Comparison of ENCODE assay signal across 19 cellular contexts in the genomic region with DNA sequence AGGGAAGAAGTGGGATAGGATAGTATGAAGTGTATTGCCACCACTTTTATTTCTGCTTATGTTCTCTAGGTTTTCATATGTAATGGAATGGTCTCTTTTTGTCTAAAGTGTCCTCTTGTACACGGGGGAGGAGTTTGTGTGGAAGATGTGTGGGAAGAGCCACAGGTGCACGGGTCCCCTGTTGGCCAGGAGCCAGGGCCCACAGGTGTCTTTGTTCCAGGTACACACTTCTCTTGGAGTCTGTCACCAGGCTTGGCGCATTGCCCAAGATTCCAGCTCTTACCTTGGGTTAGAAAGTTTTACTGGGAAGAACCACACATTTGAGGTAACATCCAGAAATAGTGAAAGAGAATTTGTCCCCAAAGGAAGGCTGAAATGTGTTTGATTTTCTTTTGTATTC. TPM values are rescaled to one million over a fixed set of nuclear protein-coding genes. Genes with fewer than 3 reads are reported as not detected.
DNase-seq lines count a peak whose midpoint lies in the region; ATAC-seq and TF ChIP-seq lines count a peak whose summit lies in the region.
"Had no signal": no experiment of that assay in that cellular context is flagged by ENCODE, and none has a peak within 500 bp of the region (broad histone marks: within the 10 kb centered on the region; RNA-seq: fewer than 3 reads in every experiment).

No MANE protein-coding gene starts in this region.

- peaks cover 38% of the 10 kb centered on the region for H3K36me3 Mint-ChIP-seq in central memory CD8-positive, alpha-beta T cell (ENCODE audit: insufficient read depth)
- H3K36me3 Mint-ChIP-seq in stimulated activated effector memory CD8-positive, alpha-beta T cell treated with anti-CD3 and anti-CD28 coated beads, Interleukin-12 subunit alpha, Interleukin-12 subunit beta, amount 100 ng/mL, for 72 hours: peaks cover 94% of the 10 kb centered on the region
- no peaks in the 10 kb centered on the region for H3K36me3 Mint-ChIP-seq in type B pancreatic cell

- H3K4me1 Mint-ChIP-seq in central memory CD8-positive, alpha-beta T cell: peaks cover 96% of the 10 kb centered on the region
- H3K4me1 Mint-ChIP-seq in stimulated activated effector memory CD8-positive, alpha-beta T cell treated with anti-CD3 and anti-CD28 coated beads, Interleukin-12 subunit alpha, Interleukin-12 subunit beta, amount 100 ng/mL, for 72 hours: peaks cover 95% of the 10 kb centered on the region
- H3K4me1 Mint-ChIP-seq in type B pancreatic cell (ENCODE audit: unreplicated experiment): no peaks in the 10 kb centered on the region
- H3K4me1 Mint-ChIP-seq: nephron had no signal

- no peaks in the 10 kb centered on the region for H3K27me3 Mint-ChIP-seq in central memory CD8-positive, alpha-beta T cell
- H3K27me3 Mint-ChIP-seq in type B pancreatic cell: peaks cover 6% of the 10 kb centered on the region
- H3K27me3 Mint-ChIP-seq: activated CD4-positive, alpha-beta T cell treated with anti-CD3 and anti-CD28 coated beads, Interleukin-2, amount 10 ng/mL, durations not matched to agents 7 days and 5 days; activated naive CD4-positive, alpha-beta T cell treated with anti-CD3 and anti-CD28 coated beads, Interleukin-2, amount 50 U/mL, for 24 hours had no signal

- peak overlapping the region; percentile 54 for H3K27ac Mint-ChIP-seq in central memory CD8-positive, alpha-beta T cell (ENCODE audit: low read depth)
- H3K27ac Mint-ChIP-seq in stimulated activated effector memory CD8-positive, alpha-beta T cell treated with anti-CD3 and anti-CD28 coated beads, Interleukin-12 subunit alpha, Interleukin-12 subunit beta, amount 100 ng/mL, for 72 hours: no peak overlapping the region
- H3K27ac Mint-ChIP-seq in type B pancreatic cell: no peak overlapping the region
- H3K27ac Mint-ChIP-seq: activated CD4-positive, alpha-beta T cell treated with anti-CD3 and anti-CD28 coated beads, Interleukin-2, amount 10 ng/mL, durations not matched to agents 7 days and 5 days; activated naive CD4-positive, alpha-beta T cell treated with anti-CD3 and anti-CD28 coated beads, Interleukin-2, amount 50 U/mL, for 24 hours; GM23338; nephron; stimulated activated naive CD8-positive, alpha-beta T cell treated with anti-CD3 and anti-CD28 coated beads, Interleukin-15, amount 100 ng/mL, for 72 hours had no signal

- no peaks in the 10 kb centered on the region for H3K9me3 Mint-ChIP-seq in central memory CD8-positive, alpha-beta T cell
- no peaks in the 10 kb centered on the region for H3K9me3 Mint-ChIP-seq in stimulated activated effector memory CD8-positive, alpha-beta T cell treated with anti-CD3 and anti-CD28 coated beads, Interleukin-12 subunit alpha, Interleukin-12 subunit beta, amount 100 ng/mL, for 72 hours
- H3K9me3 Mint-ChIP-seq in type B pancreatic cell: no peaks in the 10 kb centered on the region
- H3K9me3 Mint-ChIP-seq: activated CD4-positive, alpha-beta T cell treated with anti-CD3 and anti-CD28 coated beads, Interleukin-2, amount 10 ng/mL, durations not matched to agents 7 days and 5 days; activated naive CD4-positive, alpha-beta T cell treated with anti-CD3 and anti-CD28 coated beads, Interleukin-2, amount 50 U/mL, for 24 hours; GM23338; nephron; stimulated activated naive CD8-positive, alpha-beta T cell treated with anti-CD3 and anti-CD28 coated beads, Interleukin-15, amount 100 ng/mL, for 72 hours had no signal

- ATAC-seq in central memory CD8-positive, alpha-beta T cell (replicated peaks; ENCODE audit: extremely low read depth, poor library complexity, severe bottlenecking): no peak
- no peak for ATAC-seq in stimulated activated effector memory CD8-positive, alpha-beta T cell treated with anti-CD3 and anti-CD28 coated beads, Interleukin-12 subunit alpha, Interleukin-12 subunit beta, amount 100 ng/mL, for 72 hours
- ATAC-seq: GM23338 had no signal

- peak; percentile 38 for DNase-seq in NCI-H2171 treated with DMSO at 0.1 percent for 48 hours (lab: John Stamatoyannopoulos, UW)
- DNase-seq in NCI-H2171 (lab: John Stamatoyannopoulos, UW): no peak
- peak; percentile 71 to 87 for DNase-seq in NCI-H187 (lab: John Stamatoyannopoulos, UW)
- DNase-seq in central memory CD8-positive, alpha-beta T cell (ENCODE audit: low spot score in 2 of 2): no peak
- DNase-seq in stimulated activated effector memory CD8-positive, alpha-beta T cell treated with anti-CD3 and anti-CD28 coated beads, Interleukin-12 subunit alpha, Interleukin-12 subunit beta, amount 100 ng/mL, for 72 hours (ENCODE audit: low spot score in 2 of 2): no peak
- DNase-seq in A172 (ENCODE audit: low spot score): no peak
- DNase-seq in stimulated activated CD4-positive, alpha-beta T cell treated with anti-CD3 and anti-CD28 coated beads, Interleukin-12 subunit alpha, Interleukin-12 subunit beta, amount 100 ng/mL, for 4 hours: no peak
- DNase-seq in type B pancreatic cell (ENCODE audit: extremely low spot score, unreplicated experiment): no peak
- DNase-seq: ACHN; activated CD4-positive, alpha-beta T cell treated with anti-CD3 and anti-CD28 coated beads, Interleukin-2, amount 10 ng/mL, durations not matched to agents 7 days and 5 days; dermis blood vessel endothelial cell; GDM1; Karpas-422; lower lobe of right lung; NCI-H1694; stimulated activated naive CD8-positive, alpha-beta T cell treated with anti-CD3 and anti-CD28 coated beads, Interleukin-15, amount 100 ng/mL, for 72 hours had no signal

- peak overlapping the region; percentile 46 for H3K4me3 Mint-ChIP-seq in central memory CD8-positive, alpha-beta T cell
- H3K4me3 Mint-ChIP-seq in stimulated activated effector memory CD8-positive, alpha-beta T cell treated with anti-CD3 and anti-CD28 coated beads, Interleukin-12 subunit alpha, Interleukin-12 subunit beta, amount 100 ng/mL, for 72 hours: peak overlapping the region; percentile 97
- no peak overlapping the region for H3K4me3 Mint-ChIP-seq in type B pancreatic cell
- H3K4me3 Mint-ChIP-seq: activated CD4-positive, alpha-beta T cell treated with anti-CD3 and anti-CD28 coated beads, Interleukin-2, amount 10 ng/mL, durations not matched to agents 7 days and 5 days; activated naive CD4-positive, alpha-beta T cell treated with anti-CD3 and anti-CD28 coated beads, Interleukin-2, amount 50 U/mL, for 24 hours; GM23338; nephron had no signal

- TF ChIP-seq CTCF in type B pancreatic cell (conservative IDR thresholded peaks at IDR 0.05): no peak

RNA-seq across cellular contexts. Expression of gene TENT5C, which starts 10.5 kb away (rescaled TPM):
- total RNA-seq in A172 (2014; rRNA removed; shearing (Covaris generic)): 0.12 and 0.31 TPM in 2 replicates
- 12.9 and 13.8 TPM in 2 replicates for total RNA-seq in type B pancreatic cell (ENCODE audit: low replicate concordance)

Comparison
In these comparisons a context has a peak if more than half of its experiments do, and no peak if none do; other contexts are left out.
1. DNase-seq: peak in NCI-H2171 treated with DMSO at 0.1 percent for 48 hours (single experiment) and NCI-H187 (2 of 2); none in NCI-H2171 (single experiment), central memory CD8-positive, alpha-beta T cell (0 of 2), stimulated activated effector memory CD8-positive, alpha-beta T cell treated with anti-CD3 and anti-CD28 coated beads, Interleukin-12 subunit alpha, Interleukin-12 subunit beta, amount 100 ng/mL, for 72 hours (0 of 2), A172 (single experiment), stimulated activated CD4-positive, alpha-beta T cell treated with anti-CD3 and anti-CD28 coated beads, Interleukin-12 subunit alpha, Interleukin-12 subunit beta, amount 100 ng/mL, for 4 hours (single experiment) and type B pancreatic cell (single experiment).
2. RNA of gene TENT5C, which starts 10.5 kb away (total RNA-seq): 12.9 to 13.8 TPM in type B pancreatic cell; 0.12 to 0.31 TPM in A172; every median in the first group is over 10 times any median in the second.